10 cellular contexts compared by ENCODE assay signal in the genomic region with DNA sequence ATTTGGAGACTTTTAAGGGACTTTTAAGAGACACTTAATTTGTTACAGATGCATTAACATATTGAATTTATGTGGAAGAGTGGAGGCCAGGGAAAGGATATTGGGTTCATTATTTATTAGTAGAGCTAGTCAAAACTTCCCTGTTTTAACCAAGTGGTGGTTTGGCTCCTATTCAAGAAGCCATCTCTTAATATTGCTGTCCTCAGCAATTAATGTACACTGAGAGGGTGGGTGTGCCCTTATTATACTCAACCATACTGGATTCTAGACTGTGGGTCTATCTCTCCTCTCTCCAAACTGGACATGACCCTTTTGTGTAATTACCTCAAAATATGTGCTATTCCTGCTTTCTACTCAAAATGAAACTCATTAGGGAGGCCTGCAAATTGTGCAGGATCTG.
"Had no signal": no experiment of that assay in that cellular context is flagged by ENCODE, and none has a peak within 500 bp of the region (broad histone marks: within the 10 kb centered on the region; RNA-seq: fewer than 3 reads in every experiment).

No MANE protein-coding gene starts in this region.

- H3K27ac ChIP-seq: GM23248 had no signal

- H2AFZ ChIP-seq: GM23248 had no signal

- H3K4me3 ChIP-seq: GM23248, HAP-1, K562 had no signal

- H3K9ac ChIP-seq: GM23248 had no signal

- DNase-seq: GM23248, GOT3, H7, HFFc6, Kasumi-1, KG1 had no signal

- H3K4me1 ChIP-seq: HAP-1 had no signal

- H3K9me3 ChIP-seq: HAP-1 had no signal

- H3K36me3 ChIP-seq: HAP-1 had no signal

- FAIRE-seq: HTR-8/SVneo, K562 had no signal

- ATAC-seq: HCT116, K562 had no signal
